In genomic region chr6:113755449-113756289, GRCh38 we compare ENCODE assay signal across 12 cellular contexts.
DNase-seq lines count a peak whose midpoint lies in the region; ATAC-seq and TF ChIP-seq lines count a peak whose summit lies in the region.
"Had no signal": no experiment of that assay in that cellular context is flagged by ENCODE, and none has a peak within 500 bp of the region (broad histone marks: within the 10 kb centered on the region; RNA-seq: fewer than 3 reads in every experiment).

No MANE protein-coding gene starts in this region.

- H3K4me1 ChIP-seq in trophoblast cell (ENCODE audit: control insufficient read depth in 1 of 2, insufficient read depth in 2 of 2, low read length in 2 of 2) (no peaks in the 10 kb centered on the region), uterus (no peaks in the 10 kb centered on the region)

- H2AK5ac ChIP-seq in trophoblast cell (ENCODE audit: low read length) = no peak overlapping the region

- no peak overlapping the region for H3K4me3 ChIP-seq in trophoblast cell (ENCODE audit: low read depth, low read length)
- H3K4me3 ChIP-seq in uterus = no peak overlapping the region

- no peaks in the 10 kb centered on the region for H3K27me3 Mint-ChIP-seq in activated T-helper 2 cell treated with anti-CD3 and anti-CD28 coated beads, Interferon-gamma antibody, Interleukin-2, Interleukin-4, amounts not matched to agents 10 μg/mL and 5 μg/mL and 100 μg/mL, durations not matched to agents 14 hours and 24 hours and 36 hours (ENCODE audit: low read depth)
- no peaks in the 10 kb centered on the region for H3K27me3 Mint-ChIP-seq in activated naive CD8-positive, alpha-beta T cell treated with anti-CD3 and anti-CD28 coated beads, Interleukin-2, amount 50 U/mL, for 24 hours
- H3K27me3 Mint-ChIP-seq: IgD-negative memory B cell had no signal

- no CpG with 5 or more reads among the region's 4 CpGs for WGBS in trophoblast cell (ENCODE audit: extremely low coverage, insufficient coverage, insufficient read length)

- H3K9me3 ChIP-seq in trophoblast cell (ENCODE audit: insufficient read depth, low read depth, low read length) = no peaks in the 10 kb centered on the region
- no peaks in the 10 kb centered on the region for H3K9me3 ChIP-seq in uterus
- H3K9me3 ChIP-seq: neutrophil had no signal

- DNase-seq in trophoblast cell (no peak), NCI-H1048 (lab: John Stamatoyannopoulos, UW) (no peak), uterus (no peak)
- no peak for DNase-seq in activated T-helper 2 cell treated with anti-CD3 and anti-CD28 coated beads, Interferon-gamma antibody, Interleukin-2, Interleukin-4, amounts not matched to agents 10 μg/mL and 5 μg/mL and 100 μg/mL, durations not matched to agents 14 hours and 24 hours and 36 hours (ENCODE audit: low spot score)
- no peak for DNase-seq in activated naive CD8-positive, alpha-beta T cell treated with anti-CD3 and anti-CD28 coated beads, Interleukin-2, amount 50 U/mL, for 24 hours
- DNase-seq: activated CD4-positive, CD25-positive, alpha-beta regulatory T cell treated with anti-CD3 and anti-CD28 coated beads, Interleukin-2, amount 50 U/mL, for 72 hours; GDM1 had no signal

- H2BK120ac ChIP-seq in trophoblast cell (ENCODE audit: insufficient read depth, low read length, poor library complexity) = no peak overlapping the region

- no peak overlapping the region for H3K4me2 ChIP-seq in trophoblast cell (ENCODE audit: low read length)

- intact Hi-C loops in activated T-helper 2 cell treated with anti-CD3 and anti-CD28 coated beads, Interferon-gamma antibody, Interleukin-2, Interleukin-4, amounts not matched to agents 10 μg/mL and 5 μg/mL and 100 μg/mL, durations not matched to agents 14 hours and 24 hours and 36 hours (cut with micrococcal nuclease) = no loop called here
- intact Hi-C loops in uterus (cut with DNase I; ENCODE audit: low total_unique reads) = no loop called here

- no peaks in the 10 kb centered on the region for H3K9me3 Mint-ChIP-seq in activated T-helper 2 cell treated with anti-CD3 and anti-CD28 coated beads, Interferon-gamma antibody, Interleukin-2, Interleukin-4, amounts not matched to agents 10 μg/mL and 5 μg/mL and 100 μg/mL, durations not matched to agents 14 hours and 24 hours and 36 hours
- no peaks in the 10 kb centered on the region for H3K9me3 Mint-ChIP-seq in activated naive CD8-positive, alpha-beta T cell treated with anti-CD3 and anti-CD28 coated beads, Interleukin-2, amount 50 U/mL, for 24 hours
- H3K9me3 Mint-ChIP-seq: IgD-negative memory B cell had no signal

- H3K18ac ChIP-seq in trophoblast cell (ENCODE audit: low read length) = no peak overlapping the region

- H3K4me1 Mint-ChIP-seq in activated T-helper 2 cell treated with anti-CD3 and anti-CD28 coated beads, Interferon-gamma antibody, Interleukin-2, Interleukin-4, amounts not matched to agents 10 μg/mL and 5 μg/mL and 100 μg/mL, durations not matched to agents 14 hours and 24 hours and 36 hours (ENCODE audit: low read depth) = no peaks in the 10 kb centered on the region
- H3K4me1 Mint-ChIP-seq in activated naive CD8-positive, alpha-beta T cell treated with anti-CD3 and anti-CD28 coated beads, Interleukin-2, amount 50 U/mL, for 24 hours = no peaks in the 10 kb centered on the region

- no peak overlapping the region for H3K9ac ChIP-seq in trophoblast cell (ENCODE audit: low read length)

- H2BK5ac ChIP-seq in trophoblast cell (ENCODE audit: low read depth, low read length, poor library complexity) = no peak overlapping the region

- H3K79me2 ChIP-seq in trophoblast cell (ENCODE audit: control insufficient read depth, insufficient read depth, low read length, poor library complexity) = no peaks in the 10 kb centered on the region

- H3K27ac Mint-ChIP-seq in activated T-helper 2 cell treated with anti-CD3 and anti-CD28 coated beads, Interferon-gamma antibody, Interleukin-2, Interleukin-4, amounts not matched to agents 10 μg/mL and 5 μg/mL and 100 μg/mL, durations not matched to agents 14 hours and 24 hours and 36 hours = no peak overlapping the region
- no peak overlapping the region for H3K27ac Mint-ChIP-seq in activated naive CD8-positive, alpha-beta T cell treated with anti-CD3 and anti-CD28 coated beads, Interleukin-2, amount 50 U/mL, for 24 hours

- no peak for TF ChIP-seq POLR2A in uterus (IDR thresholded peaks at IDR 0.05)

- TF ChIP-seq CTCF in uterus (IDR thresholded peaks at IDR 0.05) = no peak

- no peaks in the 10 kb centered on the region for H3K27me3 ChIP-seq in trophoblast cell (ENCODE audit: insufficient read depth, low read length)
- no peaks in the 10 kb centered on the region for H3K27me3 ChIP-seq in uterus
- H3K27me3 ChIP-seq: neutrophil had no signal

- H4K12ac ChIP-seq in trophoblast cell (ENCODE audit: low read depth, low read length) = no peak overlapping the region

- ATAC-seq in GM18868 (IDR thresholded peaks at IDR 0.05; ENCODE audit: unreplicated experiment) (peak; percentile 79), GM21717 (IDR thresholded peaks at IDR 0.05; ENCODE audit: unreplicated experiment) (peak; percentile 78), HG03280 (IDR thresholded peaks at IDR 0.05; ENCODE audit: unreplicated experiment) (peak; percentile 85)
- no peak for ATAC-seq in activated naive CD8-positive, alpha-beta T cell treated with anti-CD3 and anti-CD28 coated beads, Interleukin-2, amount 50 U/mL, for 24 hours

- H3K27ac ChIP-seq in trophoblast cell (ENCODE audit: low read depth, low read length) = no peak overlapping the region
- H3K27ac ChIP-seq in uterus = no peak overlapping the region
- H3K27ac ChIP-seq: neutrophil had no signal

- no peak overlapping the region for H4K91ac ChIP-seq in trophoblast cell (ENCODE audit: low read depth, low read length)

- no peak overlapping the region for H3K14ac ChIP-seq in trophoblast cell (ENCODE audit: low read length)

- no peak overlapping the region for H3K4ac ChIP-seq in trophoblast cell (ENCODE audit: low read depth, low read length)

- no peaks in the 10 kb centered on the region for H3K36me3 Mint-ChIP-seq in activated T-helper 2 cell treated with anti-CD3 and anti-CD28 coated beads, Interferon-gamma antibody, Interleukin-2, Interleukin-4, amounts not matched to agents 10 μg/mL and 5 μg/mL and 100 μg/mL, durations not matched to agents 14 hours and 24 hours and 36 hours (ENCODE audit: low read depth)
- no peaks in the 10 kb centered on the region for H3K36me3 Mint-ChIP-seq in activated naive CD8-positive, alpha-beta T cell treated with anti-CD3 and anti-CD28 coated beads, Interleukin-2, amount 50 U/mL, for 24 hours (ENCODE audit: low read depth)
- H3K36me3 Mint-ChIP-seq: IgD-negative memory B cell had no signal

- H4K8ac ChIP-seq in trophoblast cell (ENCODE audit: low read depth, low read length) = no peak overlapping the region

- H3K79me1 ChIP-seq in trophoblast cell (ENCODE audit: low read length) = no peaks in the 10 kb centered on the region

- no peak overlapping the region for H3K4me3 Mint-ChIP-seq in activated T-helper 2 cell treated with anti-CD3 and anti-CD28 coated beads, Interferon-gamma antibody, Interleukin-2, Interleukin-4, amounts not matched to agents 10 μg/mL and 5 μg/mL and 100 μg/mL, durations not matched to agents 14 hours and 24 hours and 36 hours (ENCODE audit: low read depth)
- no peak overlapping the region for H3K4me3 Mint-ChIP-seq in activated naive CD8-positive, alpha-beta T cell treated with anti-CD3 and anti-CD28 coated beads, Interleukin-2, amount 50 U/mL, for 24 hours

- H3K36me3 ChIP-seq in trophoblast cell (ENCODE audit: control insufficient read depth in 1 of 2, insufficient read depth in 2 of 2, low read length in 2 of 2) (no peaks in the 10 kb centered on the region), uterus (no peaks in the 10 kb centered on the region)
- H3K36me3 ChIP-seq: neutrophil had no signal

- H2BK12ac ChIP-seq in trophoblast cell (ENCODE audit: low read length) = peak overlapping the region; percentile 49

- H2AFZ ChIP-seq in trophoblast cell (ENCODE audit: insufficient read depth, low read length, poor library complexity) = no peak overlapping the region

- no peak overlapping the region for H3K23ac ChIP-seq in trophoblast cell (ENCODE audit: low read length)
